In the genomic region with DNA sequence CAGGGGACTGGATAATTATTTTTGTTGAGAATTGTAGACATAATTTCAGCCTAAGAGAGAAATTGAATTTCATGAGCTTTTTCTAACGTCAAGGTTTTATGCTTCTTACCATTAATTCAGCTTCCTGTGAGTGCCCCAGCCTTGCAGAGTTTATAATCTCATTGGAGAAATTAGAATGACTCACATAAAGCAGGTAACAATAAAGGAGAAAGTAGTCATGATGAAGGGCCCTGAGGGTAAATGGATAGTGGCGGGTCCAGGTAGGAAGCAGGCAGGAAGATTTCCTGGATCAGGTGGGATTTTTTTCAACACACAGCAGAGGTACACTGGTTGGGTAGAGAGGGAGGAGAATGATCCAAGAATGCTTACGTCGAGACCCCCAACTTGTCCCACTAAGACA, we compare ENCODE assay signal across 23 cellular contexts.
DNase-seq lines count a peak whose midpoint lies in the region; ATAC-seq, FAIRE-seq and TF ChIP-seq lines count a peak whose summit lies in the region.
"Had no signal": no experiment of that assay in that cellular context is flagged by ENCODE, and none has a peak within 500 bp of the region (broad histone marks: within the 10 kb centered on the region; RNA-seq: fewer than 3 reads in every experiment).

No MANE protein-coding gene starts in this region.

- FAIRE-seq in H1 (lab: Jason Lieb, UNC) (no peak), keratinocyte (lab: Jason Lieb, UNC) (peak; percentile 65)
- FAIRE-seq: A549, GM12892, GM18507, H54 had no signal

- no peaks in the 10 kb centered on the region for H3K9me1 ChIP-seq in keratinocyte (ENCODE audit: control insufficient read depth, extremely low read depth, insufficient read depth, low read length)

- CTCF ChIA-PET in activated CD8-positive, alpha-beta memory T cell treated with anti-CD3 and anti-CD28 coated beads, Interleukin-2, amount 10 ng/mL, durations not matched to agents 7 days and 5 days (lab: Charles Lee) = no interaction called here
- CTCF ChIA-PET in H1 (lab: Charles Lee; ENCODE audit: partially characterized antibody) = interaction anchor here (1.0 to 1.2 kb wide), 5 partner anchors 10 to 291 kb away, joined by 3 to 5 read pairs (median 3); no protein-coding TSS in a partner anchor

- H3K18ac ChIP-seq in H1 (ENCODE audit: extremely low read depth, low read length) = no peak overlapping the region

- peak overlapping the region; percentile 27 for H3K27ac Mint-ChIP-seq in activated CD8-positive, alpha-beta memory T cell treated with anti-CD3 and anti-CD28 coated beads, Interleukin-2, amount 10 ng/mL, durations not matched to agents 7 days and 5 days
- H3K27ac Mint-ChIP-seq: CD4-positive, alpha-beta T cell had no signal

- no peaks in the 10 kb centered on the region for H3K36me3 Mint-ChIP-seq in activated CD8-positive, alpha-beta memory T cell treated with anti-CD3 and anti-CD28 coated beads, Interleukin-2, amount 10 ng/mL, durations not matched to agents 7 days and 5 days

- ATAC-seq in activated CD8-positive, alpha-beta memory T cell treated with anti-CD3 and anti-CD28 coated beads, Interleukin-2, amount 10 ng/mL, durations not matched to agents 7 days and 5 days = no peak
- ATAC-seq in RWPE2 (ENCODE audit: low read depth) = peak; percentile 50; the same call in 2 of the 3 replicates
- ATAC-seq: A549 had no signal

- H4K91ac ChIP-seq in H1 (replicated peaks; ENCODE audit: insufficient read length, low read length) = no peak overlapping the region

- H2AFZ ChIP-seq in H1 (ENCODE audit: low read length) (peak overlapping the region; percentile 67; the same call in 1 of the 2 replicates), keratinocyte (ENCODE audit: control insufficient read depth, low read length) (no peak overlapping the region)
- H2AFZ ChIP-seq: GM23248 had no signal

- H3K9ac ChIP-seq in H1 (replicated peaks in 1 of 4; ENCODE audit: extremely low read depth in 1 of 4, low read depth in 3 of 4, low read length in 3 of 4) (no peak overlapping the region), keratinocyte (ENCODE audit: control insufficient read depth, extremely low read depth, insufficient read depth, low read length) (no peak overlapping the region)
- H3K9ac ChIP-seq: GM23248 had no signal

- H3K79me2 ChIP-seq in H1 (ENCODE audit: control insufficient read depth in 1 of 2, insufficient read depth in 2 of 2, low read length in 2 of 2) (no peaks in the 10 kb centered on the region), keratinocyte (ENCODE audit: control insufficient read depth, insufficient read depth, low read length) (no peaks in the 10 kb centered on the region)

- no peak overlapping the region for H2BK120ac ChIP-seq in H1 (replicated peaks; ENCODE audit: low read depth, low read length)

- no peak overlapping the region for H2BK15ac ChIP-seq in H1 (ENCODE audit: low read length)

- no peak for TF ChIP-seq EP300 in H1 (IDR thresholded peaks at IDR 0.05; ENCODE audit: borderline replicate concordance in 1 of 2, low read depth in 2 of 2, low read length in 2 of 2)

- no peak overlapping the region for H3K4me3 Mint-ChIP-seq in activated CD8-positive, alpha-beta memory T cell treated with anti-CD3 and anti-CD28 coated beads, Interleukin-2, amount 10 ng/mL, durations not matched to agents 7 days and 5 days
- H3K4me3 Mint-ChIP-seq: CD4-positive, alpha-beta T cell had no signal

- H3K56ac ChIP-seq in H1 (replicated peaks; ENCODE audit: insufficient read length, low read depth, low read length) = no peak overlapping the region

- no peaks in the 10 kb centered on the region for H3K4me1 Mint-ChIP-seq in activated CD8-positive, alpha-beta memory T cell treated with anti-CD3 and anti-CD28 coated beads, Interleukin-2, amount 10 ng/mL, durations not matched to agents 7 days and 5 days

- no peak for TF ChIP-seq CTCF in RWPE2 (IDR thresholded peaks at IDR 0.05; ENCODE audit: poor library complexity, severe bottlenecking)
- no peak for TF ChIP-seq CTCF in H1 (IDR thresholded peaks at IDR 0.05; ENCODE audit: control extremely low read depth in 1 of 3, insufficient read depth in 1 of 3, low read depth in 1 of 3, low read length in 3 of 3)
- no peak for TF ChIP-seq CTCF in keratinocyte (optimal IDR thresholded peaks at IDR 0.05 in 1 of 3, IDR thresholded peaks at IDR 0.05 in 1 of 3, conservative IDR thresholded peaks at IDR 0.05 in 1 of 3; ENCODE audit: extremely low read depth in 1 of 3, insufficient read depth in 2 of 3, low read length in 3 of 3)

- no peaks in the 10 kb centered on the region for H3K27me3 Mint-ChIP-seq in activated CD8-positive, alpha-beta memory T cell treated with anti-CD3 and anti-CD28 coated beads, Interleukin-2, amount 10 ng/mL, durations not matched to agents 7 days and 5 days

- H3K36me3 ChIP-seq in RWPE2 (ENCODE audit: low read depth) (no peaks in the 10 kb centered on the region), H1 (ENCODE audit: control insufficient read depth in 2 of 4, insufficient read depth in 4 of 4, low read length in 3 of 4) (no peaks in the 10 kb centered on the region), keratinocyte (ENCODE audit: control insufficient read depth in 2 of 2, extremely low read depth in 1 of 2, insufficient read depth in 2 of 2, low read length in 2 of 2) (no peaks in the 10 kb centered on the region)

- no peak overlapping the region for H2BK20ac ChIP-seq in H1 (ENCODE audit: low read length)

- no peaks in the 10 kb centered on the region for H3K79me1 ChIP-seq in H1 (ENCODE audit: low read depth, low read length)

- H3K27me3 ChIP-seq in RWPE2 (ENCODE audit: insufficient read depth, poor library complexity, severe bottlenecking) (no peaks in the 10 kb centered on the region), H1 (replicated peaks in 1 of 4; ENCODE audit: control insufficient read depth in 3 of 4, extremely low read depth in 1 of 4, insufficient read depth in 3 of 4, low read length in 3 of 4) (no peaks in the 10 kb centered on the region; a peak in 1 of 7 replicates), keratinocyte (ENCODE audit: control insufficient read depth, extremely low read depth, insufficient read depth, low read length) (no peaks in the 10 kb centered on the region)

- no peak overlapping the region for H4K8ac ChIP-seq in H1 (ENCODE audit: extremely low read depth, insufficient read depth, low read length)

- dilution Hi-C loops in keratinocyte (cut with MboI; ENCODE audit: extremely low pct_ligation_motif_present, low sequenced_read_pairs) = no loop called here

- peaks cover 21% of the 10 kb centered on the region for H3K4me1 ChIP-seq in RWPE2 (ENCODE audit: insufficient read depth, poor library complexity, severe bottlenecking)
- H3K4me1 ChIP-seq in H1 (replicated peaks in 1 of 4; ENCODE audit: control insufficient read depth in 3 of 4, insufficient read depth in 4 of 4, low read length in 3 of 4) = peaks cover 0 to 7% (median under 1%) of the 10 kb centered on the region in 4 experiments; a peak in 1 of 7 replicates
- peaks cover 18% of the 10 kb centered on the region for H3K4me1 ChIP-seq in keratinocyte (ENCODE audit: control insufficient read depth, extremely low read depth, insufficient read depth, low read length)

- H3K14ac ChIP-seq in H1 (ENCODE audit: insufficient read length) = no peak overlapping the region

- H3K27ac ChIP-seq in RWPE2 (ENCODE audit: poor library complexity, severe bottlenecking) (no peak overlapping the region), H1 (ENCODE audit: low read depth, low read length) (no peak overlapping the region), keratinocyte (ENCODE audit: control insufficient read depth, insufficient read depth, low read length) (no peak overlapping the region)
- H3K27ac ChIP-seq: 22Rv1, A549, C4-2B, GM23248, HL-60 had no signal

- WGBS in H1 (ENCODE audit: extremely low coverage in 1 of 2, insufficient coverage in 1 of 2, insufficient read length in 1 of 2, insufficient replicate concordance in 2 of 2, low coverage in 1 of 2, low lambda C conversion rate in 2 of 2, missing lambda C conversion rate in 1 of 2), 2 experiments = 87% methylated on average over 4 of the region's 4 CpGs; no CpG with 5 or more reads in 1 of the 2 experiments

- H3K4me2 ChIP-seq in H1 (ENCODE audit: insufficient read depth in 1 of 2, low read depth in 2 of 2, low read length in 2 of 2) (no peak overlapping the region), keratinocyte (ENCODE audit: control insufficient read depth, extremely low read depth, insufficient read depth, low read depth, low read length) (no peak overlapping the region)
- H3K4me2 ChIP-seq: A549 had no signal

- no peak overlapping the region for H2BK5ac ChIP-seq in H1 (ENCODE audit: low read depth, low read length)

- H3K4ac ChIP-seq in H1 (replicated peaks; ENCODE audit: insufficient read length, low read depth, low read length) = no peak overlapping the region

- no peak overlapping the region for H4K5ac ChIP-seq in H1 (ENCODE audit: insufficient read length, low read depth, low read length)

- no peaks in the 10 kb centered on the region for H3K9me3 Mint-ChIP-seq in activated CD8-positive, alpha-beta memory T cell treated with anti-CD3 and anti-CD28 coated beads, Interleukin-2, amount 10 ng/mL, durations not matched to agents 7 days and 5 days (ENCODE audit: low read depth)
- H3K9me3 Mint-ChIP-seq: CD4-positive, alpha-beta T cell had no signal

- H3K9me3 ChIP-seq in RWPE2 (ENCODE audit: severe bottlenecking) (no peaks in the 10 kb centered on the region), H1 (ENCODE audit: insufficient read depth in 2 of 2, low read depth in 1 of 2, low read length in 1 of 2) (no peaks in the 10 kb centered on the region), keratinocyte (ENCODE audit: control insufficient read depth, low read depth, low read length) (no peaks in the 10 kb centered on the region)
- H3K9me3 ChIP-seq: A549, Caco-2 had no signal

- H4K20me1 ChIP-seq in H1 (replicated peaks in 1 of 2; ENCODE audit: control insufficient read depth in 1 of 2, insufficient read depth in 2 of 2, low read length in 2 of 2) (no peaks in the 10 kb centered on the region), keratinocyte (ENCODE audit: control insufficient read depth, extremely low read depth, insufficient read depth, low read length) (no peaks in the 10 kb centered on the region)

- POLR2A ChIA-PET in H1 (lab: Charles Lee; ENCODE audit: partially characterized antibody) = no interaction called here

- no peak overlapping the region for H2BK12ac ChIP-seq in H1 (ENCODE audit: low read depth, low read length)

- H3K4me3 ChIP-seq in RWPE2 (ENCODE audit: severe bottlenecking) = no peak overlapping the region
- H3K4me3 ChIP-seq in H1 (ENCODE audit: extremely low read depth in 1 of 4, insufficient read depth in 2 of 4, low read depth in 3 of 4, low read length in 4 of 4) = no peak overlapping the region
- H3K4me3 ChIP-seq in keratinocyte (ENCODE audit: control insufficient read depth in 2 of 3, extremely low read depth in 1 of 3, insufficient read depth in 2 of 3, low read depth in 1 of 3, low read length in 3 of 3) = no peak overlapping the region
- H3K4me3 ChIP-seq: A549, GM23248 had no signal

- H3K23me2 ChIP-seq in H1 (ENCODE audit: low read depth, low read length) = no peaks in the 10 kb centered on the region

- TF ChIP-seq POLR2A in H1 (IDR thresholded peaks at IDR 0.05; ENCODE audit: control extremely low read depth in 1 of 2, low read depth in 2 of 2, low read length in 2 of 2) = no peak

- H2AK5ac ChIP-seq in H1 (ENCODE audit: low read depth, low read length) = no peak overlapping the region

- DNase-seq in activated CD8-positive, alpha-beta memory T cell treated with anti-CD3 and anti-CD28 coated beads, Interleukin-2, amount 10 ng/mL, durations not matched to agents 7 days and 5 days = no peak
- no peak for DNase-seq in activated CD8-positive, alpha-beta memory T cell treated with anti-CD3 and anti-CD28 coated beads, Interleukin-2, amount 50 U/mL, for 48 hours
- no peak for DNase-seq in RWPE2 (ENCODE audit: low spot score)
- no peak for DNase-seq in H1 (ENCODE audit: low read depth in 1 of 2, low spot score in 2 of 2)
- DNase-seq in keratinocyte (ENCODE audit: low read depth, low spot score) = peak; percentile 17
- no peak for DNase-seq in NK-92 (lab: John Stamatoyannopoulos, UW; ENCODE audit: unreplicated experiment)
- no peak for DNase-seq in stimulated activated CD4-positive, alpha-beta T cell treated with anti-CD3 and anti-CD28 coated beads, Interleukin-2, amount 100 ng/mL, for 24 hours
- no peak for DNase-seq in stimulated activated CD8-positive, alpha-beta memory T cell treated with anti-CD3 and anti-CD28 coated beads, Interleukin-4, amount 100 ng/mL, for 48 hours
- DNase-seq: AML-193; Caco-2; CD4-positive, alpha-beta T cell; DMS153; DMS79; GDM1; GM23248; HCEC 1CT had no signal

- no peak overlapping the region for H3K23ac ChIP-seq in H1 (ENCODE audit: insufficient read length)

- TF ChIP-seq RAD21 in H1 (IDR thresholded peaks at IDR 0.05 in 1 of 2, conservative IDR thresholded peaks at IDR 0.05 in 1 of 2; ENCODE audit: low read depth in 2 of 2, low read length in 2 of 2) = no peak
